1 cellular context compared by ENCODE assay signal in the genomic region with DNA sequence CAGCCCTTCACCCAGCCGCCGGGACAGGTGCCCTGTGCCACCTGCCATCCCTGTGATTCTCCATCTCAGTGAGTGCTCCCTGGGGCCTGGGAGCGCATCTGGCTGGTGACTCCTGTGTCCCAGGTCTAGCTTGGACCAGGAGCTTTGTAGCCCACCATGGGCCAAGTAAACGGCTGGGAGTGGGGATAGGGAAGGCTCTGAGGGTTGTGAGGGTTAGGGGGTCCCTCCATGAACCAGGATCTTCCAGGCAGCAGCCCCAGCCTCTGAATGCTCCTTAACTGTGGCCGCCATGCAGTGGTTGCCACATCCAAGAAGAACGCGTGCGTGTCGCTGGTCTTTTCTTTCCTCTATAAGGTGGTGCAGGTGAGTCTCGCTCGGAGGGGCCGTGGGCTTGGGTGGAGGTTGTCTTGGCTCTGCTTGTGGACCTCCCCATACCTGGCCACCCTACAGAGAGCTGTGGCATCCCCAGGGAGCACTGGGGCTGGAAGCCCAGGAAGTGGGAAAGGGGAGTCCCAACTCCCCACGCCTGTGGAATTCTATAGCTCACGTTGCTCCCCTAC.
TF ChIP-seq lines count a peak whose summit lies in the region.

No MANE protein-coding gene starts in this region.

TF ChIP-seq in IMR-90, 13 proteins besides CTCF, POLR2A, EP300 and RAD21:
- TF ChIP-seq, protein P1, sequence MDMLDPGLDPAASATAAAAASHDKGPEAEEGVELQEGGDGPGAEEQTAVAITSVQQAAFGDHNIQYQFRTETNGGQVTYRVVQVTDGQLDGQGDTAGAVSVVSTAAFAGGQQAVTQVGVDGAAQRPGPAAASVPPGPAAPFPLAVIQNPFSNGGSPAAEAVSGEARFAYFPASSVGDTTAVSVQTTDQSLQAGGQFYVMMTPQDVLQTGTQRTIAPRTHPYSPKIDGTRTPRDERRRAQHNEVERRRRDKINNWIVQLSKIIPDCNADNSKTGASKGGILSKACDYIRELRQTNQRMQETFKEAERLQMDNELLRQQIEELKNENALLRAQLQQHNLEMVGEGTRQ (IDR thresholded peaks at IDR 0.05; ENCODE audit: low read depth, low read length), result no peak
- TF ChIP-seq BHLHE40 (IDR thresholded peaks at IDR 0.05; ENCODE audit: low read depth, low read length), result no peak
- TF ChIP-seq RCOR1 (IDR thresholded peaks at IDR 0.05; ENCODE audit: insufficient replicate concordance, low read length), result no peak
- TF ChIP-seq MXI1 (IDR thresholded peaks at IDR 0.05; ENCODE audit: borderline replicate concordance, low read depth, low read length), result no peak
- TF ChIP-seq RFX5 (IDR thresholded peaks at IDR 0.05; ENCODE audit: low read depth, low read length), result no peak
- TF ChIP-seq MAFK (IDR thresholded peaks at IDR 0.05; ENCODE audit: low read depth, low read length), result no peak
- TF ChIP-seq CEBPB (IDR thresholded peaks at IDR 0.05; ENCODE audit: low read depth, low read length), result no peak
- TF ChIP-seq, protein P2, sequence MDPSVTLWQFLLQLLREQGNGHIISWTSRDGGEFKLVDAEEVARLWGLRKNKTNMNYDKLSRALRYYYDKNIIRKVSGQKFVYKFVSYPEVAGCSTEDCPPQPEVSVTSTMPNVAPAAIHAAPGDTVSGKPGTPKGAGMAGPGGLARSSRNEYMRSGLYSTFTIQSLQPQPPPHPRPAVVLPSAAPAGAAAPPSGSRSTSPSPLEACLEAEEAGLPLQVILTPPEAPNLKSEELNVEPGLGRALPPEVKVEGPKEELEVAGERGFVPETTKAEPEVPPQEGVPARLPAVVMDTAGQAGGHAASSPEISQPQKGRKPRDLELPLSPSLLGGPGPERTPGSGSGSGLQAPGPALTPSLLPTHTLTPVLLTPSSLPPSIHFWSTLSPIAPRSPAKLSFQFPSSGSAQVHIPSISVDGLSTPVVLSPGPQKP (IDR thresholded peaks at IDR 0.05; ENCODE audit: borderline replicate concordance, low read depth, low read length), result no peak
TF ChIP-seq in IMR-90: peak in this region for 0.
